In the genomic region with DNA sequence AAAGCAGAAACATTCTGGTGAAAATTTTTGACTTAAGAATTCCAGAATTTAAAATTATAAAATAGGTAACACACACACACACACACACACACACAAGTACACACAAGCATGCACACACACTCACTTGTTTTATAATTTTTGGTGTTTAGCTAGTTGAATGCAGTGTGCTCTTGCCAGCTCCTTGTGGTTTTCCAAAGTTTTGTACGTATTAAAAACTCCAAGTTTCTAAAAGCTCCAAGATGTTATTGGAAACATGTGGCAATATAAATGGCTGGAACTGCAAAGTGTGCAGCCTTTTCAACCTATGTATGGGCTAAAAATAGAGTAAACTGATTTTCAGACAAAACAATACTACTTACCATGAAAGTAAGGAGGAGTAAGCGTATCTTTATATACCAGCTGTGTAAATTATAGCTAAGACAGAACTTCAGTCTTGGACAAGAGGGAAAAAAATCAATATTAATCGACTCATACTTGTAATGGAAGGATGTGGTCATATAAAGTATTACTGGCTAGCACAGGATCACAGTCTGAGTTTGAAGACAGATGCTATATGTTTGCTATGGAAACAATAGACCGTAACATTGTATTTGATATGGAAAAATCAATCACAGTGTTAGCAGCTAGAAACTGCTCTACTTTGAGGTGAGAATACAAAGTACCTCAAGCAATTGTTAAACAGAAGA, we compare ENCODE assay signal across 23 cellular contexts.
A peak's percentile ranks its signal among the peaks of the same experiment; 100 is the strongest.
DNase-seq lines count a peak whose midpoint lies in the region; TF ChIP-seq lines count a peak whose summit lies in the region.
"Had no signal": no experiment of that assay in that cellular context is flagged by ENCODE, and none has a peak within 500 bp of the region (broad histone marks: within the 10 kb centered on the region; RNA-seq: fewer than 3 reads in every experiment).

No MANE protein-coding gene starts in this region.

- no peak for TF ChIP-seq RAD21 in SK-N-SH (IDR thresholded peaks at IDR 0.05; ENCODE audit: low read length)

- no peaks in the 10 kb centered on the region for H3K9me3 ChIP-seq in SK-N-SH
- no peaks in the 10 kb centered on the region for H3K9me3 ChIP-seq in smooth muscle cell (replicated peaks; ENCODE audit: low read depth)
- H3K9me3 ChIP-seq: esophagus squamous epithelium had no signal

- H2AFZ ChIP-seq in SK-N-SH (ENCODE audit: low read depth): no peak overlapping the region
- no peak overlapping the region for H2AFZ ChIP-seq in smooth muscle cell (ENCODE audit: low read depth)

- H3K4me3 ChIP-seq in SK-N-SH (ENCODE audit: low read depth in 2 of 2, low read length in 1 of 2) (no peak overlapping the region), smooth muscle cell (no peak overlapping the region)
- H3K4me3 ChIP-seq: esophagus squamous epithelium, spleen had no signal

- H3K27ac ChIP-seq in SK-N-SH (ENCODE audit: low read depth in 2 of 2, low read length in 1 of 2) (peak overlapping the region; percentile 65 to 97), smooth muscle cell (ENCODE audit: low read depth) (peak overlapping the region; percentile 76)
- H3K27ac ChIP-seq: C4-2B, esophagus squamous epithelium, spleen, VCaP had no signal

- 19% methylated on average over 4 of the region's 4 CpGs for WGBS in SK-N-SH (ENCODE audit: low lambda C conversion rate)
- WGBS in smooth muscle cell (ENCODE audit: low lambda C conversion rate): 58% methylated on average over 4 of the region's 4 CpGs

- H4K20me1 ChIP-seq in SK-N-SH (ENCODE audit: insufficient read depth) (0 out of 2 replicates have a peak, but pooled peaks cover 4% of the 10 kb centered on the region), smooth muscle cell (ENCODE audit: low read depth) (no peaks in the 10 kb centered on the region)

- no peaks in the 10 kb centered on the region for H3K27me3 ChIP-seq in SK-N-SH (ENCODE audit: insufficient read depth)
- no peaks in the 10 kb centered on the region for H3K27me3 ChIP-seq in smooth muscle cell (ENCODE audit: low read depth)
- H3K27me3 ChIP-seq: esophagus squamous epithelium, spleen had no signal

- H3K9ac ChIP-seq in SK-N-SH (no peak overlapping the region), smooth muscle cell (ENCODE audit: low read depth) (peak overlapping the region; percentile 29)

- H3K4me2 ChIP-seq in SK-N-SH (peak overlapping the region; percentile 0; the same call in 1 of the 2 replicates), smooth muscle cell (peak overlapping the region; percentile 58)

- CTCF ChIA-PET in SK-N-SH (lab: Yijun Ruan, JAX): interaction anchor here (0.6 to 0.8 kb wide), 3 partner anchors 137 to 643 kb away, joined by 3 read pairs; no protein-coding TSS in a partner anchor

- peaks cover 0 to 10% of the 10 kb centered on the region in 2 experiments; a peak in 2 of 4 replicates for H3K4me1 ChIP-seq in SK-N-SH (ENCODE audit: control insufficient read depth in 1 of 2, insufficient read depth in 2 of 2, low read depth in 1 of 2, low read length in 1 of 2)
- H3K4me1 ChIP-seq in smooth muscle cell (ENCODE audit: low read depth): peaks cover 23% of the 10 kb centered on the region
- H3K4me1 ChIP-seq: spleen had no signal

- H3K36me3 ChIP-seq in SK-N-SH (replicated peaks in 1 of 2; ENCODE audit: control insufficient read depth in 1 of 2, insufficient read depth in 2 of 2, low read length in 1 of 2) (no peaks in the 10 kb centered on the region), smooth muscle cell (ENCODE audit: low read depth) (no peaks in the 10 kb centered on the region)
- H3K36me3 ChIP-seq: esophagus squamous epithelium, spleen had no signal

- H3F3A ChIP-seq in SK-N-SH (replicated peaks; ENCODE audit: insufficient read depth) (peaks cover 14% of the 10 kb centered on the region), smooth muscle cell (ENCODE audit: low read depth) (peaks cover 6% of the 10 kb centered on the region)

- no peaks in the 10 kb centered on the region for H3K9me2 ChIP-seq in SK-N-SH

- H3K79me2 ChIP-seq in SK-N-SH (ENCODE audit: insufficient read depth): no peaks in the 10 kb centered on the region
- no peaks in the 10 kb centered on the region for H3K79me2 ChIP-seq in smooth muscle cell (ENCODE audit: low read depth)

- DNase-seq in NCI-H510A treated with DMSO at 0.1 percent for 48 hours (lab: John Stamatoyannopoulos, UW) (peak; percentile 18), NCI-H510A (lab: John Stamatoyannopoulos, UW) (no peak), SK-N-SH (peak; percentile 31), fibroblast of peridontal ligament (ENCODE audit: extremely low read depth) (peak; percentile 95), smooth muscle cell (lab: John Stamatoyannopoulos, UW; ENCODE audit: unreplicated experiment) (no peak), medulla oblongata (ENCODE audit: extremely low spot score) (no peak), HK-2 (ENCODE audit: unreplicated experiment) (no peak), globus pallidus (ENCODE audit: low spot score) (no peak)
- DNase-seq: activated gamma-delta T cell treated with Interleukin-2 at 50 U/mL for 16 hours; effector memory CD4-positive, alpha-beta T cell; esophagus squamous epithelium; GDM1; H7; mesendoderm; naive thymus-derived CD4-positive, alpha-beta T cell; NCI-H187; NCI-H446 treated with DMSO at 0.1 percent for 48 hours; Right ventricle myocardium superior; spleen; stimulated activated CD4-positive, alpha-beta T cell treated with anti-CD3 and anti-CD28 coated beads, Interleukin-4, amount 100 ng/mL, for 4 hours; substantia nigra had no signal

- TF ChIP-seq CTCF in SK-N-SH (IDR thresholded peaks at IDR 0.05) (no peak), smooth muscle cell (IDR thresholded peaks at IDR 0.05; ENCODE audit: borderline replicate concordance, insufficient read depth, poor library complexity, severe bottlenecking) (no peak)

- POLR2A ChIA-PET in SK-N-SH (lab: Yijun Ruan, JAX): interaction anchor here (0.8 to 1.2 kb wide), 3 partner anchors 211 to 285 kb away, joined by 3 to 5 read pairs (median 4); no protein-coding TSS in a partner anchor

- TF ChIP-seq EP300 in SK-N-SH (IDR thresholded peaks at IDR 0.05; ENCODE audit: borderline replicate concordance in 1 of 2, low read depth in 1 of 2, low read length in 1 of 2): peak in 1 of 2 experiments; percentile 31; a peak in 2 of 4 replicates

TF ChIP-seq in SK-N-SH, 30 proteins besides CTCF, POLR2A, EP300 and RAD21:
- TF ChIP-seq NFIC (IDR thresholded peaks at IDR 0.05; ENCODE audit: borderline replicate concordance) (peak; percentile 47; the same call in 1 of the 2 replicates), TCF12 (IDR thresholded peaks at IDR 0.05) (peak; percentile 77), FOXM1 (IDR thresholded peaks at IDR 0.05; ENCODE audit: low read depth) (no peak), MEF2A (IDR thresholded peaks at IDR 0.05; ENCODE audit: borderline replicate concordance, low read depth) (peak; percentile 36; the same call in 1 of the 2 replicates), FOXJ3 (CRISPR knock-in tag; IDR thresholded peaks at IDR 0.05) (no peak), SMC3 (IDR thresholded peaks at IDR 0.05; ENCODE audit: low read depth, low read length) (no peak), NRF1 (IDR thresholded peaks at IDR 0.05; ENCODE audit: low read depth, low read length) (no peak), TEAD4 (IDR thresholded peaks at IDR 0.05; ENCODE audit: borderline replicate concordance, insufficient read depth) (no peak), RCOR1 (IDR thresholded peaks at IDR 0.05; ENCODE audit: low read length) (no peak), GATA2 (CRISPR knock-in tag; IDR thresholded peaks at IDR 0.05) (no peak)

Comparison
In these comparisons a context has a peak if more than half of its experiments do, and no peak if none do; other contexts are left out.
1. DNase-seq: peak in NCI-H510A treated with DMSO at 0.1 percent for 48 hours (single experiment), SK-N-SH (single experiment) and fibroblast of peridontal ligament (single experiment); none in NCI-H510A (single experiment), smooth muscle cell (single experiment), medulla oblongata (single experiment), HK-2 (single experiment) and globus pallidus (single experiment).